24 cellular contexts compared by ENCODE assay signal in genomic region chr17:82085031-82085861, GRCh38.
"Had no signal": no experiment of that assay in that cellular context is flagged by ENCODE, and none has a peak within 500 bp of the region (broad histone marks: within the 10 kb centered on the region; RNA-seq: fewer than 3 reads in every experiment).

No MANE protein-coding gene starts in this region.

- DNase-seq: cortex of kidney; effector memory CD8-positive, alpha-beta T cell; erythroblast; esophagus squamous epithelium; foreskin melanocyte; glutamatergic neuron; hippocampal formation; left colon; mesenchymal stem cell; mucosa of descending colon; naive B cell; sigmoid colon; stimulated activated CD4-positive, alpha-beta T cell treated with anti-CD3 and anti-CD28 coated beads, Interleukin-2, amount 100 ng/mL, for 24 hours; stimulated activated CD4-positive, alpha-beta T cell treated with anti-CD3 and anti-CD28 coated beads, Interleukin-4, amount 100 ng/mL, for 24 hours; stimulated activated naive CD4-positive, alpha-beta T cell treated with Interleukin-2 at 50 U/mL for 16 hours; substantia nigra; testis; tibial artery had no signal

- H3K4me1 ChIP-seq: esophagus squamous epithelium, heart right ventricle, parathyroid adenoma, right atrium auricular region, sigmoid colon, testis, tibial artery, upper lobe of left lung had no signal

- H2AFZ ChIP-seq: parathyroid adenoma had no signal

- H3K9ac ChIP-seq: parathyroid adenoma had no signal

- H3K27me3 ChIP-seq: esophagus squamous epithelium, heart right ventricle, right atrium auricular region, sigmoid colon, testis, tibial artery, upper lobe of left lung had no signal

- H3K27ac ChIP-seq: esophagus squamous epithelium, heart right ventricle, parathyroid adenoma, right atrium auricular region, sigmoid colon, testis, tibial artery, upper lobe of left lung had no signal

- H3K4me3 ChIP-seq: esophagus squamous epithelium, heart right ventricle, mucosa of descending colon, right atrium auricular region, sigmoid colon, testis, tibial artery, upper lobe of left lung had no signal

- H3K9me3 ChIP-seq: esophagus squamous epithelium, heart right ventricle, mucosa of descending colon, right atrium auricular region, sigmoid colon, testis, tibial artery, upper lobe of left lung had no signal

- ATAC-seq: effector memory CD8-positive, alpha-beta T cell; heart right ventricle; natural killer cell treated with Interleukin-12 subunit alpha and Interleukin-12 subunit beta and Interleukin-15 and Interleukin-18, amount 100 ng/mL, for 72 hours; stimulated activated effector memory CD8-positive, alpha-beta T cell treated with anti-CD3 and anti-CD28 coated beads, Interleukin-12 subunit alpha, Interleukin-12 subunit beta, amount 100 ng/mL, for 72 hours had no signal
